23 cellular contexts compared by ENCODE assay signal in the genomic region with DNA sequence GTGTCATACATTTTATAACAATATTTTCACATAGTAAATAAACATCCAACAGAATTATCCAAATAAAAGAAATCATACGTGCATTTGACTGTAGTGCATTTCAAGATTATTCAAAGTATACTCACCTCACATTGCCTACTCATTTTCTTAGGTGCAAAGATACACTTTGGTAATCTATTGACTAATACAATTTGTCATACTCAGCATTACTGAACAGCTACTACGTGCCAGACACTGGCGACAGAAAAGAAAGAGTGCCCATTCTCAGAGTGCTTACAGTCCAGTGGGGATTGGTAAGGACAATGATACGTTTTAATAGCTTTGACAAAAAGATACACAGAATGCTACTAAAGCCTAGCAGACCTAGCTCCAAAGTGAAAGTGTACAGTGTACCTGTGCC. TPM values are rescaled to one million over a fixed set of nuclear protein-coding genes. Genes with fewer than 3 reads are reported as not detected.
A peak's percentile ranks its signal among the peaks of the same experiment; 100 is the strongest.
DNase-seq lines count a peak whose midpoint lies in the region; ATAC-seq, FAIRE-seq and TF ChIP-seq lines count a peak whose summit lies in the region.
"Had no signal": no experiment of that assay in that cellular context is flagged by ENCODE, and none has a peak within 500 bp of the region (broad histone marks: within the 10 kb centered on the region; RNA-seq: fewer than 3 reads in every experiment).

No MANE protein-coding gene starts in this region.

- H4K5ac ChIP-seq in IMR-90 (ENCODE audit: low read depth, low read length), result no peak overlapping the region

- H2BK20ac ChIP-seq in IMR-90 (ENCODE audit: low read depth, low read length), result no peak overlapping the region

- H3K9ac ChIP-seq in IMR-90 (ENCODE audit: low read depth, low read length) (no peak overlapping the region), K562 (ENCODE audit: insufficient read depth in 1 of 2, low read depth in 2 of 2, low read length in 2 of 2) (no peak overlapping the region)
- H3K9ac ChIP-seq: BLaER1 had no signal

- H2AK9ac ChIP-seq in IMR-90 (replicated peaks; ENCODE audit: low read depth, low read length, poor library complexity), result no peak overlapping the region

- CTCF ChIA-PET in A549 (lab: Yijun Ruan, JAX) (no interaction called here), IMR-90 (lab: Yijun Ruan, JAX) (no interaction called here), K562 (lab: Yijun Ruan, JAX; ENCODE audit: low intra/inter-chr PET ratio) (no interaction called here)

- H3K27me3 ChIP-seq in IMR-90 (ENCODE audit: control insufficient read depth, insufficient read depth, low read length) (no peaks in the 10 kb centered on the region), K562 (ENCODE audit: control insufficient read depth in 2 of 2, insufficient read depth in 2 of 2, low read length in 2 of 2) (no peaks in the 10 kb centered on the region), right cardiac atrium (ENCODE audit: control insufficient read depth, insufficient read depth) (no peaks in the 10 kb centered on the region), ovary (no peaks in the 10 kb centered on the region)
- H3K27me3 ChIP-seq: BE2C, BLaER1 had no signal

- FAIRE-seq in A549 (lab: Jason Lieb, UNC), result no peak
- FAIRE-seq in K562 (lab: Jason Lieb, UNC), result no peak
- FAIRE-seq: G401.6, GM12891, GM19239 had no signal

- no peaks in the 10 kb centered on the region for H3K79me2 ChIP-seq in K562 (ENCODE audit: control insufficient read depth, insufficient read depth, low read length)

- H3K18ac ChIP-seq in IMR-90 (ENCODE audit: low read depth, low read length), result no peak overlapping the region

- H3K9me1 ChIP-seq in IMR-90 (ENCODE audit: insufficient read depth, low read length) (0 out of 2 replicates have a peak, but pooled peaks cover 2% of the 10 kb centered on the region), K562 (ENCODE audit: control insufficient read depth, insufficient read depth, low read length) (no peaks in the 10 kb centered on the region)

- DNase-seq in A549 (ENCODE audit: low read depth in 1 of 2, low spot score in 1 of 2), result no peak
- no peak for DNase-seq in IMR-90
- no peak for DNase-seq in K562 (ENCODE audit: extremely low read depth in 1 of 4, low spot score in 3 of 4)
- DNase-seq in epithelial cell of esophagus (ENCODE audit: low read depth), result peak; percentile 1
- no peak for DNase-seq in activated CD4-positive, alpha-beta T cell treated with anti-CD3 and anti-CD28 coated beads, Interleukin-2, amount 50 U/mL, for 4 hours
- no peak for DNase-seq in right cardiac atrium
- no peak for DNase-seq in ovary
- DNase-seq in 8988T, result no peak
- DNase-seq: ACHN; BE2C; C1 segment of cervical spinal cord; CD4-positive, alpha-beta memory T cell; CD4-positive, CD25-positive, alpha-beta regulatory T cell; CD8-positive, alpha-beta memory T cell; COR-L47; DMS 273 treated with DMSO at 0.1 percent for 48 hours; DMS153; DMS79 treated with DMSO at 0.1 percent for 48 hours; GF-D8 had no signal

- no peak for TF ChIP-seq CTCF in A549 (IDR thresholded peaks at IDR 0.05)
- no peak for TF ChIP-seq CTCF in IMR-90 (conservative IDR thresholded peaks at IDR 0.05; ENCODE audit: low read depth, low read length)
- no peak for TF ChIP-seq CTCF in K562 (IDR thresholded peaks at IDR 0.05 in 2 of 3, conservative IDR thresholded peaks at IDR 0.05 in 1 of 3; ENCODE audit: insufficient read depth in 2 of 3, low read depth in 1 of 3, low read length in 3 of 3)
- no peak for TF ChIP-seq CTCF in epithelial cell of esophagus (IDR thresholded peaks at IDR 0.05; ENCODE audit: insufficient read depth, low read depth, low read length, missing control alignments)
- TF ChIP-seq CTCF in ovary (IDR thresholded peaks at IDR 0.05), result no peak

- no TSS peak for BruUV-seq in IMR-90 (replicated peaks; lab: Mats Ljungman, UMichigan)
- BruUV-seq in K562 (replicated peaks; lab: Mats Ljungman, UMichigan), result no TSS peak

- in situ Hi-C loops in IMR-90 (cut with MboI; ENCODE audit: low sequenced_read_pairs) (no loop called here), K562 (cut with MboI) (no loop called here)

- H4K91ac ChIP-seq in IMR-90 (ENCODE audit: insufficient read depth, low read depth, low read length), result no peak overlapping the region

- H3K4ac ChIP-seq in IMR-90 (ENCODE audit: low read depth, low read length), result no peak overlapping the region

- ATAC-seq in A549 (no peak), IMR-90 (ENCODE audit: low read depth) (no peak), K562 (no peak), right cardiac atrium (no peak)

- H3K36me3 ChIP-seq in IMR-90 (ENCODE audit: control insufficient read depth, insufficient read depth, low read length) (no peaks in the 10 kb centered on the region), K562 (ENCODE audit: control insufficient read depth, insufficient read depth, low read length) (peaks cover 36% of the 10 kb centered on the region; the same call in 2 of the 3 replicates), ovary (no peaks in the 10 kb centered on the region)
- H3K36me3 ChIP-seq: BE2C had no signal

- WGBS in A549 (ENCODE audit: missing lambda C conversion rate), result 96% methylated on average over 4 of the region's 4 CpGs
- no CpG with 5 or more reads among the region's 4 CpGs for WGBS in IMR-90 (ENCODE audit: extremely low coverage in 2 of 2, insufficient read length in 1 of 2), 2 experiments
- WGBS in K562 (ENCODE audit: insufficient coverage, low coverage, missing lambda C conversion rate), result 93% methylated on average over 4 of the region's 4 CpGs
- 93% methylated on average over 4 of the region's 4 CpGs for WGBS in right cardiac atrium
- WGBS in ovary, 3 donors, result 95 to 97% (median 96%) methylated on average over 4 of the region's 4 CpGs

- TF ChIP-seq POLR2A in A549 (IDR thresholded peaks at IDR 0.05; ENCODE audit: low read length), result no peak
- no peak for TF ChIP-seq POLR2A in IMR-90 (IDR thresholded peaks at IDR 0.05; ENCODE audit: low read depth, low read length)
- no peak for TF ChIP-seq POLR2A in K562 (conservative IDR thresholded peaks at IDR 0.05)
- no peak for TF ChIP-seq POLR2A in ovary (IDR thresholded peaks at IDR 0.05)

- no peak overlapping the region for H3K23ac ChIP-seq in IMR-90 (ENCODE audit: low read depth, low read length)

- no peak overlapping the region for H4K8ac ChIP-seq in IMR-90 (ENCODE audit: low read depth in 2 of 2, low read length in 2 of 2)

- H3K56ac ChIP-seq in IMR-90 (ENCODE audit: extremely low read depth, insufficient read depth, low read length), result no peak overlapping the region

- H3K14ac ChIP-seq in IMR-90 (replicated peaks; ENCODE audit: low read depth, low read length), result no peak overlapping the region

- H3K4me3 ChIP-seq in A549 (no peak overlapping the region), IMR-90 (ENCODE audit: insufficient read depth, low read depth, low read length) (no peak overlapping the region), K562 (no peak overlapping the region), epithelial cell of esophagus (ENCODE audit: low read length) (no peak overlapping the region), right cardiac atrium (ENCODE audit: low read length) (no peak overlapping the region), ovary (no peak overlapping the region)
- H3K4me3 ChIP-seq: BLaER1 had no signal

- dilution Hi-C loops in IMR-90 (cut with HindIII; ENCODE audit: low sequenced_read_pairs, unreplicated experiment), result no loop called here

- POLR2A ChIA-PET in A549 (lab: Yijun Ruan, JAX), result no interaction called here
- POLR2A ChIA-PET in IMR-90 (lab: Charles Lee; ENCODE audit: unreplicated experiment), result no interaction called here
- POLR2A ChIA-PET in K562 (lab: Yijun Ruan, JAX), result no interaction called here

- no peaks in the 10 kb centered on the region for H3K4me1 ChIP-seq in A549
- no peaks in the 10 kb centered on the region for H3K4me1 ChIP-seq in IMR-90 (ENCODE audit: control insufficient read depth, insufficient read depth, low read length)
- H3K4me1 ChIP-seq in K562 (replicated peaks in 1 of 2; ENCODE audit: control insufficient read depth in 2 of 2, insufficient read depth in 2 of 2, low read length in 2 of 2), result no peaks in the 10 kb centered on the region
- peaks cover 2% of the 10 kb centered on the region for H3K4me1 ChIP-seq in right cardiac atrium (ENCODE audit: control insufficient read depth, insufficient read depth, low read length)
- no peaks in the 10 kb centered on the region for H3K4me1 ChIP-seq in ovary (ENCODE audit: insufficient read depth)
- H3K4me1 ChIP-seq: BE2C, BLaER1 had no signal

- TF ChIP-seq RAD21 in A549 (conservative IDR thresholded peaks at IDR 0.05 in 1 of 2, IDR thresholded peaks at IDR 0.05 in 1 of 2) (no peak), IMR-90 (IDR thresholded peaks at IDR 0.05; ENCODE audit: low read length) (no peak), K562 (CRISPR knock-in tag; conservative IDR thresholded peaks at IDR 0.05 in 1 of 2, IDR thresholded peaks at IDR 0.05 in 1 of 2) (no peak)

- H2AFZ ChIP-seq in IMR-90 (replicated peaks; ENCODE audit: low read length, poor library complexity) (no peak overlapping the region), K562 (ENCODE audit: low read depth, low read length) (no peak overlapping the region)

- TF ChIP-seq EP300 in A549 (IDR thresholded peaks at IDR 0.05), result no peak
- no peak for TF ChIP-seq EP300 in K562 (IDR thresholded peaks at IDR 0.05; ENCODE audit: low read length)
- no peak for TF ChIP-seq EP300 in ovary (IDR thresholded peaks at IDR 0.05)

- no peaks in the 10 kb centered on the region for H3K9me3 ChIP-seq in A549
- H3K9me3 ChIP-seq in IMR-90 (ENCODE audit: control insufficient read depth, insufficient read depth, low read length), result no peaks in the 10 kb centered on the region
- no peaks in the 10 kb centered on the region for H3K9me3 ChIP-seq in K562 (replicated peaks; ENCODE audit: control insufficient read depth, insufficient read depth, low read depth, low read length)
- no peaks in the 10 kb centered on the region for H3K9me3 ChIP-seq in right cardiac atrium (ENCODE audit: control insufficient read depth, low read length)
- no peaks in the 10 kb centered on the region for H3K9me3 ChIP-seq in ovary
- H3K9me3 ChIP-seq: BE2C had no signal

- H3K27ac ChIP-seq in A549 (no peak overlapping the region), IMR-90 (ENCODE audit: insufficient read depth, low read length) (no peak overlapping the region), K562 (ENCODE audit: extremely low read depth, low read depth, low read length) (no peak overlapping the region), right cardiac atrium (ENCODE audit: low read length) (no peak overlapping the region), ovary (no peak overlapping the region)
- H3K27ac ChIP-seq: BLaER1 had no signal

- no peak overlapping the region for H3K4me2 ChIP-seq in A549
- H3K4me2 ChIP-seq in IMR-90 (ENCODE audit: low read depth, low read length), result no peak overlapping the region
- no peak overlapping the region for H3K4me2 ChIP-seq in K562 (ENCODE audit: insufficient read depth, low read length)
- H3K4me2 ChIP-seq: BLaER1 had no signal

- H2BK120ac ChIP-seq in IMR-90 (ENCODE audit: low read depth, low read length), result no peak overlapping the region

- no peak overlapping the region for H2BK15ac ChIP-seq in IMR-90 (ENCODE audit: low read depth, low read length)

- no peak overlapping the region for H2BK5ac ChIP-seq in IMR-90 (ENCODE audit: low read depth, low read length, poor library complexity, severe bottlenecking)

- H3K79me1 ChIP-seq in IMR-90 (ENCODE audit: low read depth in 1 of 2, low read length in 2 of 2), result peaks cover 0 to 3% of the 10 kb centered on the region in 2 experiments; a peak in 2 of 4 replicates

- H2AK5ac ChIP-seq in IMR-90 (ENCODE audit: low read depth, low read length), result no peak overlapping the region

- intact Hi-C loops in IMR-90 (cut with micrococcal nuclease) (no loop called here), K562 (cut with micrococcal nuclease) (no loop called here), right cardiac atrium (cut with DNase I) (no loop called here), ovary (cut with DNase I) (no loop called here)

- H4K20me1 ChIP-seq in IMR-90 (ENCODE audit: insufficient read depth, low read length), result no peaks in the 10 kb centered on the region
- no peaks in the 10 kb centered on the region for H4K20me1 ChIP-seq in K562 (replicated peaks; ENCODE audit: control insufficient read depth, insufficient read depth, low read length)
- H4K20me1 ChIP-seq: BLaER1 had no signal

RNA-seq across cellular contexts. Expression of a gene that starts 42.0 kb away (rescaled TPM):
- 21.6 and 24.7 TPM in 2 replicates for polyA plus RNA-seq in A549 (2011; rRNA removed)
- polyA plus RNA-seq in A549 (2012; cell fraction: cytosol; rRNA removed), result 3.7 and 4.7 TPM in 2 replicates
- polyA plus RNA-seq in A549 (2012; cell fraction: nucleus; rRNA removed), result 2.8 and 3.5 TPM in 2 replicates
- polyA plus RNA-seq in A549 (2017; fragmentation: RNase III; extraction: RNeasy Plus Mini Kit Qiagen cat#74134 plus additional on column Dnase treatment), result 6.5 to 6.6 TPM (median 6.6 TPM) in 3 replicates
- polyA minus RNA-seq in A549 (2011; rRNA and poly(A)+ RNA removed), result 15.0 and 16.0 TPM in 2 replicates
- total RNA-seq in IMR-90 (2012; rRNA removed), result 16.1 and 17.6 TPM in 2 replicates
- 6.1 and 7.8 TPM in 2 replicates for polyA plus RNA-seq in IMR-90 (2012; rRNA removed)
- polyA plus RNA-seq in IMR-90 (2012; cell fraction: cytosol; rRNA removed), result 2.5 and 3.7 TPM in 2 replicates
- 1.7 and 9.2 TPM in 2 replicates for polyA plus RNA-seq in IMR-90 (2012; cell fraction: nucleus; rRNA removed; ENCODE audit: low replicate concordance)
- 32.1 and 54.0 TPM in 2 replicates for total RNA-seq in K562 (2011; cell fraction: chromatin; rRNA removed; ENCODE audit: low replicate concordance)
- 8.3 and 10.7 TPM in 2 replicates for total RNA-seq in K562 (2011; cell fraction: nucleolus; rRNA removed)
- total RNA-seq in K562 (2011; cell fraction: nucleoplasm; rRNA removed), result 22.6 and 42.0 TPM in 2 replicates
- total RNA-seq in K562 (2014; rRNA removed), result 4.4 and 5.0 TPM in 2 replicates
- 13.5 and 14.7 TPM in 2 replicates for total RNA-seq in K562 (2014; rRNA removed; fragmentation: Illumina TruSeq; extraction: Trizol)
- 10.1 and 10.5 TPM in 2 replicates for total RNA-seq in K562 (2015; rRNA removed; fragmentation: Illumina TruSeq; extraction: Trizol)
- 10.1 and 10.5 TPM in 2 replicates for total RNA-seq in K562 (2021)
- polyA plus RNA-seq in K562 (2011; rRNA removed), result 19.7 and 23.1 TPM in 2 replicates
- 7.4 and 13.5 TPM in 2 replicates for polyA plus RNA-seq in K562 (2011; cell fraction: cytosol; rRNA removed)
- 12.9 and 17.7 TPM in 2 replicates for polyA plus RNA-seq in K562 (2011; cell fraction: nucleus; rRNA removed)
- polyA plus RNA-seq in K562 (2012), result 4.8 and 5.3 TPM in 2 replicates
- polyA plus RNA-seq in K562 (2014; fragmentation: Illumina TruSeq; extraction: Trizol), result 7.1 and 7.7 TPM in 2 replicates
- polyA plus RNA-seq in K562 (2014; fragmentation: Nextera tagmentation; extraction: Ambion mirVana), result 1 to 10 TPM; 4.2 to 4.6 TPM
- polyA plus RNA-seq in K562 (2014; rRNA removed), result 5.1 and 5.8 TPM in 2 replicates
- 44.1 and 48.5 TPM in 2 replicates for polyA minus RNA-seq in K562 (2011; rRNA and poly(A)+ RNA removed)
- polyA minus RNA-seq in K562 (2011; cell fraction: cytosol; rRNA and poly(A)+ RNA removed), result 9.6 and 10.3 TPM in 2 replicates
- polyA minus RNA-seq in K562 (2011; cell fraction: nucleus; rRNA and poly(A)+ RNA removed), result 12.7 and 19.0 TPM in 2 replicates
- total RNA-seq in right cardiac atrium, result 10 to 100 TPM; 19.2 to 27.9 (median 25.0) TPM
- polyA plus RNA-seq in right cardiac atrium, result 7.7 TPM
- 10 to 100 TPM; 17.9 to 29.0 (median 20.6) TPM for total RNA-seq in ovary
- 10 to 100 TPM in 1 of 2 donors, 1 to 10 TPM in 1; 7.3 to 12.9 TPM for polyA plus RNA-seq in ovary
